In genomic region chr5:62142351-62142750, GRCh38 we compare ENCODE assay signal across 15 cellular contexts.
DNase-seq lines count a peak whose midpoint lies in the region; ATAC-seq and TF ChIP-seq lines count a peak whose summit lies in the region.
"Had no signal": no experiment of that assay in that cellular context is flagged by ENCODE, and none has a peak within 500 bp of the region (broad histone marks: within the 10 kb centered on the region; RNA-seq: fewer than 3 reads in every experiment).

No MANE protein-coding gene starts in this region.

- no peak overlapping the region for H3K27ac Mint-ChIP-seq in MCF 10A (ENCODE audit: low read depth, unreplicated experiment)
- H3K27ac Mint-ChIP-seq: B cell; CD4-positive, alpha-beta T cell had no signal

- CTCF ChIA-PET in mammary epithelial cell (lab: Charles Lee; ENCODE audit: low non-redundant PET) = no interaction called here
- CTCF ChIA-PET in MCF 10A (lab: Yijun Ruan, JAX) = interaction anchor here (1.3 to 4.2 kb wide), 6 partner anchors 9 to 312 kb away, joined by 3 to 43 read pairs (median 6); no protein-coding TSS in a partner anchor

- no peaks in the 10 kb centered on the region for H3K79me2 ChIP-seq in mammary epithelial cell (ENCODE audit: insufficient read depth, low read length)

- peak overlapping the region; percentile 11 for H2AFZ ChIP-seq in mammary epithelial cell (ENCODE audit: low read depth, low read length)

- dilution Hi-C loops in mammary epithelial cell (cut with HindIII; ENCODE audit: low sequenced_read_pairs) = no loop called here

- TF ChIP-seq CTCF in mammary epithelial cell (conservative IDR thresholded peaks at IDR 0.05 in 1 of 2, IDR thresholded peaks at IDR 0.05 in 1 of 2; ENCODE audit: extremely low read depth in 1 of 2, insufficient read depth in 1 of 2, low read depth in 1 of 2, low read length in 2 of 2) (no peak), MCF 10A (IDR thresholded peaks at IDR 0.05; ENCODE audit: unreplicated experiment) (no peak)

- H3K9me3 ChIP-seq in mammary epithelial cell (replicated peaks; ENCODE audit: insufficient read depth, low read length) = no peaks in the 10 kb centered on the region

- no peaks in the 10 kb centered on the region for H3K27me3 Mint-ChIP-seq in MCF 10A (ENCODE audit: insufficient read depth, unreplicated experiment)

- DNase-seq in mammary epithelial cell (no peak), MCF 10A (ENCODE audit: unreplicated experiment) (no peak), inferior parietal cortex (ENCODE audit: extremely low spot score) (peak; percentile 21), pons (ENCODE audit: low spot score) (peak; percentile 62), SW480 (ENCODE audit: low spot score) (no peak), NCI-H1436 treated with DMSO at 0.1 percent for 48 hours (lab: John Stamatoyannopoulos, UW) (no peak)
- DNase-seq: ACHN; C1 segment of cervical spinal cord; CD4-positive, alpha-beta T cell; DMS79 had no signal

- BruUV-seq in mammary epithelial cell (replicated peaks; lab: Mats Ljungman, UMichigan) (no TSS peak), MCF 10A (replicated peaks; lab: Mats Ljungman, UMichigan) (no TSS peak)

- intact Hi-C loops in mammary epithelial cell (cut with micrococcal nuclease) = no loop called here
- intact Hi-C loops in MCF 10A (cut with micrococcal nuclease) = no loop called here

- H3K4me1 ChIP-seq in mammary epithelial cell (ENCODE audit: insufficient read depth, low read length) = peaks cover 14% of the 10 kb centered on the region

- H3K9ac ChIP-seq in mammary epithelial cell (ENCODE audit: insufficient read depth, low read length) = no peak overlapping the region

- H3K4me3 Mint-ChIP-seq in MCF 10A (ENCODE audit: unreplicated experiment) = no peak overlapping the region
- H3K4me3 Mint-ChIP-seq: B cell; CD4-positive, alpha-beta T cell had no signal

- H3K4me3 ChIP-seq in mammary epithelial cell (replicated peaks in 1 of 3; ENCODE audit: insufficient read depth in 1 of 3, low read depth in 2 of 3, low read length in 3 of 3) = no peak overlapping the region
- H3K4me3 ChIP-seq: GM12878 had no signal

- H3K9me3 Mint-ChIP-seq in MCF 10A (ENCODE audit: unreplicated experiment) = no peaks in the 10 kb centered on the region

- in situ Hi-C loops in mammary epithelial cell (cut with MboI; ENCODE audit: low sequenced_read_pairs in 2 of 2) = no loop called here

- no peak overlapping the region for H3K27ac ChIP-seq in mammary epithelial cell (ENCODE audit: insufficient read depth, low read depth, low read length)
- H3K27ac ChIP-seq: HL-60 had no signal

- no peaks in the 10 kb centered on the region for H3K36me3 Mint-ChIP-seq in MCF 10A (ENCODE audit: insufficient read depth, unreplicated experiment)

- no peaks in the 10 kb centered on the region for H3K27me3 ChIP-seq in mammary epithelial cell (ENCODE audit: insufficient read depth, low read length)

- H4K20me1 ChIP-seq in mammary epithelial cell (ENCODE audit: insufficient read depth, low read length) = no peaks in the 10 kb centered on the region

- no peaks in the 10 kb centered on the region for H3K36me3 ChIP-seq in mammary epithelial cell (ENCODE audit: insufficient read depth, low read length)

- H3K4me2 ChIP-seq in mammary epithelial cell (ENCODE audit: insufficient read depth, low read depth, low read length) = no peak overlapping the region

- no peak for ATAC-seq in SK-N-SH treated with all-trans-retinoic acid at 6 μM for 48 hours
- ATAC-seq: GM12878, HCT116 had no signal

- 90% methylated on average over 4 of the region's 4 CpGs for WGBS in mammary epithelial cell (ENCODE audit: low coverage, missing lambda C conversion rate)

- POLR2A ChIA-PET in MCF 10A (lab: Yijun Ruan, JAX) = no interaction called here

- peaks cover 12% of the 10 kb centered on the region for H3K4me1 Mint-ChIP-seq in MCF 10A (ENCODE audit: insufficient read depth, unreplicated experiment)
- H3K4me1 Mint-ChIP-seq: B cell had no signal

TF ChIP-seq in SK-N-SH treated with all-trans-retinoic acid at 6 μM for 48 hours, 23 proteins besides CTCF, POLR2A, EP300 and RAD21:
- no peak for TF ChIP-seq ZNF70 (CRISPR knock-in tag; IDR thresholded peaks at IDR 0.05)
- no peak for TF ChIP-seq POU6F1 (CRISPR knock-in tag; IDR thresholded peaks at IDR 0.05; ENCODE audit: borderline replicate concordance, low read depth)

Comparison
In these comparisons a context has a peak if more than half of its experiments do, and no peak if none do; other contexts are left out.
1. DNase-seq: peak in inferior parietal cortex (single experiment) and pons (single experiment); none in mammary epithelial cell (single experiment), MCF 10A (single experiment), SW480 (single experiment) and NCI-H1436 treated with DMSO at 0.1 percent for 48 hours (single experiment).